11 cellular contexts compared by ENCODE assay signal in genomic region chr2:237414056-237414661, GRCh38. TPM values are rescaled to one million over a fixed set of nuclear protein-coding genes. Genes with fewer than 3 reads are reported as not detected.
DNase-seq lines count a peak whose midpoint lies in the region; ATAC-seq and TF ChIP-seq lines count a peak whose summit lies in the region.
"Had no signal": no experiment of that assay in that cellular context is flagged by ENCODE, and none has a peak within 500 bp of the region (broad histone marks: within the 10 kb centered on the region; RNA-seq: fewer than 3 reads in every experiment).

A gene with protein sequence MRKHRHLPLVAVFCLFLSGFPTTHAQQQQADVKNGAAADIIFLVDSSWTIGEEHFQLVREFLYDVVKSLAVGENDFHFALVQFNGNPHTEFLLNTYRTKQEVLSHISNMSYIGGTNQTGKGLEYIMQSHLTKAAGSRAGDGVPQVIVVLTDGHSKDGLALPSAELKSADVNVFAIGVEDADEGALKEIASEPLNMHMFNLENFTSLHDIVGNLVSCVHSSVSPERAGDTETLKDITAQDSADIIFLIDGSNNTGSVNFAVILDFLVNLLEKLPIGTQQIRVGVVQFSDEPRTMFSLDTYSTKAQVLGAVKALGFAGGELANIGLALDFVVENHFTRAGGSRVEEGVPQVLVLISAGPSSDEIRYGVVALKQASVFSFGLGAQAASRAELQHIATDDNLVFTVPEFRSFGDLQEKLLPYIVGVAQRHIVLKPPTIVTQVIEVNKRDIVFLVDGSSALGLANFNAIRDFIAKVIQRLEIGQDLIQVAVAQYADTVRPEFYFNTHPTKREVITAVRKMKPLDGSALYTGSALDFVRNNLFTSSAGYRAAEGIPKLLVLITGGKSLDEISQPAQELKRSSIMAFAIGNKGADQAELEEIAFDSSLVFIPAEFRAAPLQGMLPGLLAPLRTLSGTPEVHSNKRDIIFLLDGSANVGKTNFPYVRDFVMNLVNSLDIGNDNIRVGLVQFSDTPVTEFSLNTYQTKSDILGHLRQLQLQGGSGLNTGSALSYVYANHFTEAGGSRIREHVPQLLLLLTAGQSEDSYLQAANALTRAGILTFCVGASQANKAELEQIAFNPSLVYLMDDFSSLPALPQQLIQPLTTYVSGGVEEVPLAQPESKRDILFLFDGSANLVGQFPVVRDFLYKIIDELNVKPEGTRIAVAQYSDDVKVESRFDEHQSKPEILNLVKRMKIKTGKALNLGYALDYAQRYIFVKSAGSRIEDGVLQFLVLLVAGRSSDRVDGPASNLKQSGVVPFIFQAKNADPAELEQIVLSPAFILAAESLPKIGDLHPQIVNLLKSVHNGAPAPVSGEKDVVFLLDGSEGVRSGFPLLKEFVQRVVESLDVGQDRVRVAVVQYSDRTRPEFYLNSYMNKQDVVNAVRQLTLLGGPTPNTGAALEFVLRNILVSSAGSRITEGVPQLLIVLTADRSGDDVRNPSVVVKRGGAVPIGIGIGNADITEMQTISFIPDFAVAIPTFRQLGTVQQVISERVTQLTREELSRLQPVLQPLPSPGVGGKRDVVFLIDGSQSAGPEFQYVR (N-terminal part only) (minus strand): TSS chr2:237414164. CDS start chr2:237396817, 17,347 bp downstream.

- peaks cover 0 to 58% (median 6%) of the 10 kb centered on the region in 7 donors for H3K27me3 ChIP-seq in spleen (replicated peaks in 1 of 7)

- H3K36me3 ChIP-seq in spleen = no peaks in the 10 kb centered on the region

- H3K4me3 ChIP-seq in cardiac fibroblast (replicated peaks in 1 of 2; ENCODE audit: low read depth in 2 of 2, low read length in 2 of 2) = peak within 1 kb of the TSS; percentile 86 to 98
- H3K4me3 ChIP-seq in spleen = peak within 1 kb of the TSS; percentile 20 to 55 (median 34)

- intact Hi-C loops in left colon (cut with DNase I, micrococcal nuclease) = no loop called here
- intact Hi-C loops in spleen (cut with DNase I; ENCODE audit: low total_unique reads) = no loop called here

- WGBS in spleen, 5 donors = 50 to 69% (median 57%) methylated on average over 8 to 9 of the region's 9 CpGs

- peak within 1 kb of the TSS in 7 of 8 donors; percentile 26 to 67 (median 46) for H3K27ac ChIP-seq in spleen

- no peak for TF ChIP-seq CTCF in cardiac fibroblast (IDR thresholded peaks at IDR 0.05; ENCODE audit: low read depth, low read length)
- TF ChIP-seq CTCF in spleen (IDR thresholded peaks at IDR 0.05 in 8 of 11, conservative IDR thresholded peaks at IDR 0.05 in 3 of 11) = no peak

- ATAC-seq in left colon = no peak
- ATAC-seq: effector memory CD8-positive, alpha-beta T cell had no signal

- DNase-seq in GOT3 (lab: John Stamatoyannopoulos, UW) (peak; percentile 65), cardiac fibroblast (ENCODE audit: low read depth in 2 of 2) (peak; percentile 97 to 98), left colon (peak; percentile 54 to 69), spleen (no peak), NCI-H1417 (lab: John Stamatoyannopoulos, UW) (no peak), NCI-H1436 treated with DMSO at 0.1 percent for 48 hours (lab: John Stamatoyannopoulos, UW) (no peak)
- DNase-seq in stimulated activated CD8-positive, alpha-beta memory T cell treated with anti-CD3 and anti-CD28 coated beads, Interleukin-4, amount 100 ng/mL, for 48 hours = no peak
- no peak for DNase-seq in stimulated activated CD4-positive, alpha-beta T cell treated with anti-CD3 and anti-CD28 coated beads, Interleukin-4, amount 100 ng/mL, for 1 hour
- DNase-seq: activated B cell treated with CpG ODN at 0.5 μM for 24 hours; effector memory CD8-positive, alpha-beta T cell; NCI-H510A had no signal

- no peaks in the 10 kb centered on the region for H3K9me3 ChIP-seq in spleen

- H3K4me1 ChIP-seq in spleen = no peaks in the 10 kb centered on the region

- TF ChIP-seq POLR2A in spleen (IDR thresholded peaks at IDR 0.05) = peak in 1 of 3 donors; percentile 30

RNA-seq across cellular contexts. Expression of the gene that starts here (rescaled TPM):
- 10 to 100 TPM; 22.6 to 79.5 TPM for total RNA-seq in left colon
- total RNA-seq in spleen = 100 to 1,000 TPM in 3 of 7 donors, 10 to 100 TPM in 4; 40.9 to 146 (median 77.7) TPM
- 1 to 10 TPM; 8.3 to 9.9 (median 9.5) TPM for polyA plus RNA-seq in spleen

Comparison
In these comparisons a context has a peak if more than half of its experiments do, and no peak if none do; other contexts are left out.
1. DNase-seq: peak in GOT3 (single experiment), cardiac fibroblast (2 of 2) and left colon (2 of 2); none in spleen (single experiment), stimulated activated CD8-positive, alpha-beta memory T cell treated with anti-CD3 and anti-CD28 coated beads, Interleukin-4, amount 100 ng/mL, for 48 hours (single experiment), NCI-H1417 (0 of 3), NCI-H1436 treated with DMSO at 0.1 percent for 48 hours (single experiment) and stimulated activated CD4-positive, alpha-beta T cell treated with anti-CD3 and anti-CD28 coated beads, Interleukin-4, amount 100 ng/mL, for 1 hour (single experiment).